Comparison of ENCODE assay signal across 1 cellular context in genomic region chr2:105329197-105329554, GRCh38.
TF ChIP-seq lines count a peak whose summit lies in the region.

No MANE protein-coding gene starts in this region.

TF ChIP-seq in GM12878, 131 proteins besides CTCF, POLR2A, EP300 and RAD21 (continued from another document):
- TF ChIP-seq, protein P1, sequence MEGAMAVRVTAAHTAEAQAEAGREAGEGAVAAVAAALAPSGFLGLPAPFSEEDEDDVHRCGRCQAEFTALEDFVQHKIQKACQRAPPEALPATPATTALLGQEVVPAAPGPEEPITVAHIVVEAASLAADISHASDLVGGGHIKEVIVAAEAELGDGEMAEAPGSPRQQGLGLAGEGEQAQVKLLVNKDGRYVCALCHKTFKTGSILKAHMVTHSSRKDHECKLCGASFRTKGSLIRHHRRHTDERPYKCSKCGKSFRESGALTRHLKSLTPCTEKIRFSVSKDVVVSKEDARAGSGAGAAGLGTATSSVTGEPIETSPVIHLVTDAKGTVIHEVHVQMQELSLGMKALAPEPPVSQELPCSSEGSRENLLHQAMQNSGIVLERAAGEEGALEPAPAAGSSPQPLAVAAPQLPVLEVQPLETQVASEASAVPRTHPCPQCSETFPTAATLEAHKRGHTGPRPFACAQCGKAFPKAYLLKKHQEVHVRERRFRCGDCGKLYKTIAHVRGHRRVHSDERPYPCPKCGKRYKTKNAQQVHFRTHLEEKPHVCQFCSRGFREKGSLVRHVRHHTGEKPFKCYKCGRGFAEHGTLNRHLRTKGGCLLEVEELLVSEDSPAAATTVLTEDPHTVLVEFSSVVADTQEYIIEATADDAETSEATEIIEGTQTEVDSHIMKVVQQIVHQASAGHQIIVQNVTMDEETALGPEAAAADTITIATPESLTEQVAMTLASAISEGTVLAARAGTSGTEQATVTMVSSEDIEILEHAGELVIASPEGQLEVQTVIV (IDR thresholded peaks at IDR 0.05; ENCODE audit: borderline replicate concordance, partially characterized antibody): peak; percentile 32
- TF ChIP-seq BHLHE40 (IDR thresholded peaks at IDR 0.05; ENCODE audit: borderline replicate concordance in 1 of 2, low read depth in 2 of 2, low read length in 1 of 2) (peak in 1 of 2 experiments; percentile 48; a peak in 2 of 4 replicates), HCFC1 (IDR thresholded peaks at IDR 0.05; ENCODE audit: low read length) (no peak), YBX1 (IDR thresholded peaks at IDR 0.05) (no peak), SP1 (IDR thresholded peaks at IDR 0.05; ENCODE audit: low read depth, low read length) (no peak), PAX8 (IDR thresholded peaks at IDR 0.05) (no peak), HDGF (IDR thresholded peaks at IDR 0.05) (peak; percentile 47; the same call in 1 of the 2 replicates)
